ENCODE assay signal across 12 cellular contexts in genomic region chr1:229252228-229252984, GRCh38. TPM values are rescaled to one million over a fixed set of nuclear protein-coding genes. Genes with fewer than 3 reads are reported as not detected.
DNase-seq lines count a peak whose midpoint lies in the region; FAIRE-seq lines count a peak whose summit lies in the region.
"Had no signal": no experiment of that assay in that cellular context is flagged by ENCODE, and none has a peak within 500 bp of the region (broad histone marks: within the 10 kb centered on the region; RNA-seq: fewer than 3 reads in every experiment).

No MANE protein-coding gene starts in this region.

- H3K4me3 Mint-ChIP-seq in activated CD4-positive, alpha-beta T cell treated with anti-CD3 and anti-CD28 coated beads, Interleukin-2, amount 10 ng/mL, durations not matched to agents 7 days and 5 days = no peak overlapping the region
- H3K4me3 Mint-ChIP-seq in activated T-helper 1 cell treated with anti-CD3 and anti-CD28 coated beads, Interleukin-12 subunit alpha, Interleukin-12 subunit beta, Interleukin-2, Interleukin-4 antibody, amounts not matched to agents 30 ng/mL and 10 ng/mL and 1 ng/mL, durations not matched to agents 14 hours and 24 hours and 36 hours = no peak overlapping the region

- H3K9me3 Mint-ChIP-seq in activated CD4-positive, alpha-beta T cell treated with anti-CD3 and anti-CD28 coated beads, Interleukin-2, amount 10 ng/mL, durations not matched to agents 7 days and 5 days = no peaks in the 10 kb centered on the region
- no peaks in the 10 kb centered on the region for H3K9me3 Mint-ChIP-seq in activated T-helper 1 cell treated with anti-CD3 and anti-CD28 coated beads, Interleukin-12 subunit alpha, Interleukin-12 subunit beta, Interleukin-2, Interleukin-4 antibody, amounts not matched to agents 30 ng/mL and 10 ng/mL and 1 ng/mL, durations not matched to agents 14 hours and 24 hours and 36 hours

- H3K4me1 ChIP-seq in small intestine (ENCODE audit: control insufficient read depth in 2 of 2, insufficient read depth in 1 of 2, low read depth in 1 of 2, low read length in 1 of 2) = peaks cover 0 to 6% of the 10 kb centered on the region in 2 donors

- no peaks in the 10 kb centered on the region for H3K9me3 ChIP-seq in small intestine (ENCODE audit: control insufficient read depth, low read depth)

- H3K27ac Mint-ChIP-seq in activated CD4-positive, alpha-beta T cell treated with anti-CD3 and anti-CD28 coated beads, Interleukin-2, amount 10 ng/mL, durations not matched to agents 7 days and 5 days = peak overlapping the region; percentile 96
- H3K27ac Mint-ChIP-seq in activated T-helper 1 cell treated with anti-CD3 and anti-CD28 coated beads, Interleukin-12 subunit alpha, Interleukin-12 subunit beta, Interleukin-2, Interleukin-4 antibody, amounts not matched to agents 30 ng/mL and 10 ng/mL and 1 ng/mL, durations not matched to agents 14 hours and 24 hours and 36 hours = no peak overlapping the region

- WGBS in small intestine, 3 donors = 22 to 65% (median 47%) methylated on average over 12 of the region's 12 CpGs

- intact Hi-C loops in activated T-helper 1 cell treated with anti-CD3 and anti-CD28 coated beads, Interleukin-12 subunit alpha, Interleukin-12 subunit beta, Interleukin-2, Interleukin-4 antibody, amounts not matched to agents 30 ng/mL and 10 ng/mL and 1 ng/mL, durations not matched to agents 14 hours and 24 hours and 36 hours (cut with micrococcal nuclease) = loop anchor here (10.0 kb wide), 1 partner anchor 372 kb away; the partner anchor contains the start of genes TAF5L and URB2

- H3K27me3 Mint-ChIP-seq in activated CD4-positive, alpha-beta T cell treated with anti-CD3 and anti-CD28 coated beads, Interleukin-2, amount 10 ng/mL, durations not matched to agents 7 days and 5 days = no peaks in the 10 kb centered on the region
- peaks cover 15% of the 10 kb centered on the region for H3K27me3 Mint-ChIP-seq in activated T-helper 1 cell treated with anti-CD3 and anti-CD28 coated beads, Interleukin-12 subunit alpha, Interleukin-12 subunit beta, Interleukin-2, Interleukin-4 antibody, amounts not matched to agents 30 ng/mL and 10 ng/mL and 1 ng/mL, durations not matched to agents 14 hours and 24 hours and 36 hours (ENCODE audit: insufficient read depth)

- H3K27me3 ChIP-seq in small intestine (ENCODE audit: control insufficient read depth in 2 of 2, insufficient read depth in 2 of 2, low read length in 2 of 2) = no peaks in the 10 kb centered on the region

- CTCF ChIA-PET in activated CD4-positive, alpha-beta T cell treated with anti-CD3 and anti-CD28 coated beads, Interleukin-2, amount 10 ng/mL, durations not matched to agents 7 days and 5 days (lab: Charles Lee) = interaction anchor here (1.1 kb wide), 1 partner anchor 230 kb away, joined by 3 read pairs; no protein-coding TSS in a partner anchor

- no peaks in the 10 kb centered on the region for H3K36me3 ChIP-seq in small intestine (ENCODE audit: control insufficient read depth in 2 of 2, insufficient read depth in 2 of 2, low read length in 2 of 2)

- FAIRE-seq in small intestine (lab: Jason Lieb, UNC) = no peak
- FAIRE-seq: GM12891 had no signal

- H3K36me3 Mint-ChIP-seq in activated CD4-positive, alpha-beta T cell treated with anti-CD3 and anti-CD28 coated beads, Interleukin-2, amount 10 ng/mL, durations not matched to agents 7 days and 5 days (ENCODE audit: low read depth) = peaks cover 3% of the 10 kb centered on the region
- no peaks in the 10 kb centered on the region for H3K36me3 Mint-ChIP-seq in activated T-helper 1 cell treated with anti-CD3 and anti-CD28 coated beads, Interleukin-12 subunit alpha, Interleukin-12 subunit beta, Interleukin-2, Interleukin-4 antibody, amounts not matched to agents 30 ng/mL and 10 ng/mL and 1 ng/mL, durations not matched to agents 14 hours and 24 hours and 36 hours (ENCODE audit: low read depth)
- H3K36me3 Mint-ChIP-seq: activated naive CD4-positive, alpha-beta T cell treated with anti-CD3 and anti-CD28 coated beads, Interleukin-2, amount 50 U/mL, for 72 hours had no signal

- peaks cover 55% of the 10 kb centered on the region for H3K4me1 Mint-ChIP-seq in activated CD4-positive, alpha-beta T cell treated with anti-CD3 and anti-CD28 coated beads, Interleukin-2, amount 10 ng/mL, durations not matched to agents 7 days and 5 days
- peaks cover 30% of the 10 kb centered on the region for H3K4me1 Mint-ChIP-seq in activated T-helper 1 cell treated with anti-CD3 and anti-CD28 coated beads, Interleukin-12 subunit alpha, Interleukin-12 subunit beta, Interleukin-2, Interleukin-4 antibody, amounts not matched to agents 30 ng/mL and 10 ng/mL and 1 ng/mL, durations not matched to agents 14 hours and 24 hours and 36 hours (ENCODE audit: low read depth)

- H3K4me3 ChIP-seq in small intestine (ENCODE audit: low read depth in 1 of 2, low read length in 2 of 2) = no peak overlapping the region

- peak overlapping the region; percentile 93 for H3K27ac ChIP-seq in caudate nucleus (ENCODE audit: low read depth, low read length)
- peak overlapping the region in 1 of 2 donors; percentile 78 for H3K27ac ChIP-seq in small intestine (ENCODE audit: low read depth in 1 of 2, low read length in 1 of 2)

- POLR2A ChIA-PET in activated CD4-positive, alpha-beta T cell treated with anti-CD3 and anti-CD28 coated beads, Interleukin-2, amount 10 ng/mL, durations not matched to agents 7 days and 5 days (lab: Charles Lee) = no interaction called here

- no peak for DNase-seq in activated CD4-positive, alpha-beta T cell treated with anti-CD3 and anti-CD28 coated beads, Interleukin-2, amount 10 ng/mL, durations not matched to agents 7 days and 5 days
- no peak for DNase-seq in activated CD4-positive, alpha-beta T cell treated with anti-CD3 and anti-CD28 coated beads, Interleukin-2, amount 50 U/mL, for 4 hours
- peak; percentile 31 for DNase-seq in NCI-H2227 (lab: John Stamatoyannopoulos, UW; ENCODE audit: unreplicated experiment)
- no peak for DNase-seq in caudate nucleus (lab: John Stamatoyannopoulos, UW)
- peak; percentile 82 for DNase-seq in small intestine
- DNase-seq in activated gamma-delta T cell (lab: John Stamatoyannopoulos, UW) = no peak
- DNase-seq in effector CD4-positive, alpha-beta T cell = no peak
- DNase-seq in activated T-helper 1 cell treated with anti-CD3 and anti-CD28 coated beads, Interleukin-12 subunit alpha, Interleukin-12 subunit beta, Interleukin-2, Interleukin-4 antibody, amounts not matched to agents 30 ng/mL and 10 ng/mL and 1 ng/mL, durations not matched to agents 14 hours and 24 hours and 36 hours (ENCODE audit: low spot score) = no peak
- DNase-seq: activated CD4-positive, alpha-beta T cell treated with anti-CD3 and anti-CD28 coated beads, Interleukin-2, amount 50 U/mL, for 1 hour; cortex of kidney had no signal

RNA-seq across cellular contexts. Expression of gene RAB4A, which starts 18.5 kb away (rescaled TPM):
- 10 to 100 TPM; 35.5 to 41.0 TPM for total RNA-seq in activated CD4-positive, alpha-beta T cell treated with anti-CD3 and anti-CD28 coated beads, Interleukin-2, amount 10 ng/mL, durations not matched to agents 7 days and 5 days
- polyA plus RNA-seq in small intestine = 10 to 100 TPM; 30.0 to 37.6 (median 31.9) TPM
- total RNA-seq in activated T-helper 1 cell treated with anti-CD3 and anti-CD28 coated beads, Interleukin-12 subunit alpha, Interleukin-12 subunit beta, Interleukin-2, Interleukin-4 antibody, amounts not matched to agents 30 ng/mL and 10 ng/mL and 1 ng/mL, durations not matched to agents 14 hours and 24 hours and 36 hours = 29.0 and 29.3 TPM in 2 replicates

Comparison
In these comparisons a context has a peak if more than half of its experiments do, and no peak if none do; other contexts are left out.
1. DNase-seq: peak in NCI-H2227 (single experiment) and small intestine (single experiment); none in activated CD4-positive, alpha-beta T cell treated with anti-CD3 and anti-CD28 coated beads, Interleukin-2, amount 10 ng/mL, durations not matched to agents 7 days and 5 days (single experiment), activated CD4-positive, alpha-beta T cell treated with anti-CD3 and anti-CD28 coated beads, Interleukin-2, amount 50 U/mL, for 4 hours (0 of 2), caudate nucleus (0 of 61), activated gamma-delta T cell (single experiment), effector CD4-positive, alpha-beta T cell (single experiment) and activated T-helper 1 cell treated with anti-CD3 and anti-CD28 coated beads, Interleukin-12 subunit alpha, Interleukin-12 subunit beta, Interleukin-2, Interleukin-4 antibody, amounts not matched to agents 30 ng/mL and 10 ng/mL and 1 ng/mL, durations not matched to agents 14 hours and 24 hours and 36 hours (single experiment).